28 cellular contexts compared by ENCODE assay signal in genomic region chr2:233926806-233927205, GRCh38. TPM values are rescaled to one million over a fixed set of nuclear protein-coding genes. Genes with fewer than 3 reads are reported as not detected.
DNase-seq lines count a peak whose midpoint lies in the region; ATAC-seq and TF ChIP-seq lines count a peak whose summit lies in the region.
"Had no signal": no experiment of that assay in that cellular context is flagged by ENCODE, and none has a peak within 500 bp of the region (broad histone marks: within the 10 kb centered on the region; RNA-seq: fewer than 3 reads in every experiment).

No MANE protein-coding gene starts in this region.

- no peak overlapping the region for H3K27ac ChIP-seq in body of pancreas
- H3K27ac ChIP-seq in upper lobe of right lung: no peak overlapping the region
- H3K27ac ChIP-seq in CD4-positive, alpha-beta T cell (ENCODE audit: low read depth, low read length): no peak overlapping the region
- H3K27ac ChIP-seq: HL-60, PC-9 had no signal

- TF ChIP-seq CTCF in body of pancreas (IDR thresholded peaks at IDR 0.05) (no peak), upper lobe of right lung (IDR thresholded peaks at IDR 0.05) (no peak)
- TF ChIP-seq CTCF in CD4-positive, alpha-beta T cell (IDR thresholded peaks at IDR 0.05): no peak

- ATAC-seq in body of pancreas (peak; percentile 21), esophagus mucosa (peak; percentile 95), upper lobe of right lung (peak; percentile 18), HG03196 (IDR thresholded peaks at IDR 0.05; ENCODE audit: unreplicated experiment) (no peak), GM21367 (IDR thresholded peaks at IDR 0.05; ENCODE audit: unreplicated experiment) (no peak)
- no peak for ATAC-seq in CD4-positive, alpha-beta T cell (ENCODE audit: poor library complexity)
- ATAC-seq: K562 had no signal

- DNase-seq in MG63 (peak; percentile 44), body of pancreas (peak in 1 of 4 donors; percentile 17), upper lobe of right lung (no peak)
- DNase-seq in CD4-positive, alpha-beta T cell: no peak
- DNase-seq: Caco-2; CD4-positive, CD25-positive, alpha-beta regulatory T cell; DMS 273 treated with DMSO at 0.1 percent for 48 hours; DND-41; H7; NCI-H1105 treated with DMSO at 0.1 percent for 48 hours; NCI-H1694; NCI-H2081; NCI-H2171; NCI-H69; PC-9; RPMI8226; SIG-M5; SK-N-SH; T-helper 2 cell had no signal

- no peak overlapping the region for H3K4me3 Mint-ChIP-seq in CD4-positive, alpha-beta T cell
- H3K4me3 Mint-ChIP-seq: CD4-positive, CD25-positive, alpha-beta regulatory T cell had no signal

- no peak overlapping the region for H3K27ac Mint-ChIP-seq in CD4-positive, alpha-beta T cell

- H3K36me3 Mint-ChIP-seq in CD4-positive, alpha-beta T cell (ENCODE audit: low read depth): no peaks in the 10 kb centered on the region
- H3K36me3 Mint-ChIP-seq: CD4-positive, CD25-positive, alpha-beta regulatory T cell had no signal

- 50 to 59% methylated on average over 3 to 4 of the region's 4 CpGs for WGBS in body of pancreas, 2 donors

- H3K4me1 Mint-ChIP-seq in CD4-positive, alpha-beta T cell (ENCODE audit: low read depth): no peaks in the 10 kb centered on the region
- H3K4me1 Mint-ChIP-seq: CD4-positive, CD25-positive, alpha-beta regulatory T cell had no signal

- H3K9me3 Mint-ChIP-seq in CD4-positive, alpha-beta T cell: no peaks in the 10 kb centered on the region

- no peaks in the 10 kb centered on the region for H3K36me3 ChIP-seq in MG63
- H3K36me3 ChIP-seq in body of pancreas (replicated peaks in 1 of 2; ENCODE audit: insufficient read depth in 1 of 2, low read depth in 2 of 2): no peaks in the 10 kb centered on the region
- H3K36me3 ChIP-seq in upper lobe of right lung: no peaks in the 10 kb centered on the region

- H3K9me3 ChIP-seq in MG63: no peaks in the 10 kb centered on the region
- no peaks in the 10 kb centered on the region for H3K9me3 ChIP-seq in body of pancreas
- no peaks in the 10 kb centered on the region for H3K9me3 ChIP-seq in upper lobe of right lung
- H3K9me3 ChIP-seq in CD4-positive, alpha-beta T cell (ENCODE audit: control insufficient read depth, low read length): no peaks in the 10 kb centered on the region
- H3K9me3 ChIP-seq: Caco-2, SK-N-SH had no signal

- POLR2A ChIA-PET in CD4-positive, alpha-beta T cell (lab: Charles Lee): no interaction called here

- peaks cover 58% of the 10 kb centered on the region for H3K27me3 Mint-ChIP-seq in CD4-positive, alpha-beta T cell

- H3K4me1 ChIP-seq in body of pancreas (no peaks in the 10 kb centered on the region), upper lobe of right lung (no peaks in the 10 kb centered on the region)
- H3K4me1 ChIP-seq: Caco-2 had no signal

- H3K27me3 ChIP-seq in MG63 (no peaks in the 10 kb centered on the region; the same call in 1 of the 2 replicates), body of pancreas (no peaks in the 10 kb centered on the region), upper lobe of right lung (peaks cover 9% of the 10 kb centered on the region)
- peaks cover 32% of the 10 kb centered on the region for H3K27me3 ChIP-seq in CD4-positive, alpha-beta T cell (ENCODE audit: control insufficient read depth, insufficient read depth, low read length)

- H3K4me3 ChIP-seq in MG63 (no peak overlapping the region), body of pancreas (no peak overlapping the region), upper lobe of right lung (no peak overlapping the region)
- H3K4me3 ChIP-seq: K562, PC-9 had no signal

- TF ChIP-seq POLR2A in body of pancreas (IDR thresholded peaks at IDR 0.05): no peak

- CTCF ChIA-PET in CD4-positive, alpha-beta T cell (lab: Charles Lee): no interaction called here

- intact Hi-C loops in body of pancreas (cut with DNase I) (no loop called here), upper lobe of right lung (cut with DNase I) (no loop called here)
- intact Hi-C loops in CD4-positive, alpha-beta T cell (cut with DNase I, micrococcal nuclease): no loop called here

RNA-seq across cellular contexts. Expression of gene TRPM8, which starts 9.6 kb away (rescaled TPM):
- not detected in 2 replicates for total RNA-seq in MG63 (2014; rRNA removed; shearing (Covaris generic); ENCODE audit: low replicate concordance)
- total RNA-seq in body of pancreas: under 1 TPM in 1 of 2 donors, not detected in 1; 0.78 TPM
- not detected for total RNA-seq in esophagus mucosa
- total RNA-seq in upper lobe of right lung: not detected
- not detected for total RNA-seq in CD4-positive, alpha-beta T cell
- total RNA-seq: Caco-2; CD4-positive, CD25-positive, alpha-beta regulatory T cell; G401; HepG2; HT-29; K562; NCI-H460 had no signal

Comparison
In these comparisons a context has a peak if more than half of its experiments do, and no peak if none do; other contexts are left out.
1. ATAC-seq: peak in body of pancreas (single experiment), esophagus mucosa (single experiment) and upper lobe of right lung (single experiment); none in HG03196 (single experiment), GM21367 (single experiment) and CD4-positive, alpha-beta T cell (single experiment).